Comparison of ENCODE assay signal across 17 cellular contexts in the genomic region with DNA sequence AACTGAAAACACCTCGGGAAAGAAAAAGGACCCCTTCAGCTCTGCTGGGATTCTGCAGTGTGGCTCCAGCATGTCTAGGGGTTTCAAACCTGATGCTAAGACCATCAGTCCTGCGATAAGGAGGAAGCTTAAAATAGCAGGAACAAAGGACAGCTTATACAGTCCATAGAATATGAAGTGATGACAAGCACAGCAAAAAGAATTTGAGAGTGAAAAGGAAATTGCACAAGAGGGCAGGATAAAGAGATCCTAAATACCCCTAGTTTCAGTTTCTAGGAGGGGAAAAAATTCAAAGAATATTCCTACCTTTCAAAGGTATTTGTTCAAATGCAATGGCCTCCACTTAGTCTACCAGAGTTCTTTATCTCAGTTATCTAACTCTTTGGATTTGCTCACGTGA.
"Had no signal": no experiment of that assay in that cellular context is flagged by ENCODE, and none has a peak within 500 bp of the region (broad histone marks: within the 10 kb centered on the region; RNA-seq: fewer than 3 reads in every experiment).

No MANE protein-coding gene starts in this region.

- H3K36me3 ChIP-seq: ovary, right lobe of liver, upper lobe of left lung had no signal

- H3K27ac ChIP-seq: ovary, right lobe of liver, testis, upper lobe of left lung had no signal

- H3K4me1 ChIP-seq: right lobe of liver, testis, upper lobe of left lung had no signal

- H3K27me3 ChIP-seq: ovary, right lobe of liver, testis, upper lobe of left lung had no signal

- H3K9me3 ChIP-seq: ovary, right lobe of liver, testis, upper lobe of left lung had no signal

- H3K4me3 ChIP-seq: ovary, right lobe of liver, testis, upper lobe of left lung had no signal

- ATAC-seq: activated CD8-positive, alpha-beta T cell treated with anti-CD3 and anti-CD28 coated beads for 36 hours; esophagus mucosa; naive thymus-derived CD8-positive, alpha-beta T cell; right lobe of liver; stimulated activated effector memory CD8-positive, alpha-beta T cell treated with anti-CD3 and anti-CD28 coated beads, Interleukin-12 subunit alpha, Interleukin-12 subunit beta, amount 100 ng/mL, for 72 hours had no signal

- DNase-seq: activated CD4-positive, alpha-beta T cell treated with anti-CD3 and anti-CD28 coated beads for 48 hours; activated CD4-positive, CD25-positive, alpha-beta regulatory T cell; activated CD8-positive, alpha-beta T cell treated with anti-CD3 and anti-CD28 coated beads for 36 hours; activated naive CD4-positive, alpha-beta T cell treated with anti-CD3 and anti-CD28 coated beads for 36 hours; activated T-cell treated with anti-CD3 and anti-CD28 coated beads, Interleukin-2, amount 50 U/mL, for 24 hours; anterior cingulate cortex; cortex of kidney; effector CD4-positive, alpha-beta T cell; mesendoderm; naive thymus-derived CD8-positive, alpha-beta T cell; ovary; right lobe of liver; stimulated activated CD4-positive, alpha-beta T cell treated with anti-CD3 and anti-CD28 coated beads, Interleukin-4, amount 100 ng/mL, for 24 hours; testis; upper lobe of left lung had no signal
